ENCODE assay signal across 8 cellular contexts in the genomic region with DNA sequence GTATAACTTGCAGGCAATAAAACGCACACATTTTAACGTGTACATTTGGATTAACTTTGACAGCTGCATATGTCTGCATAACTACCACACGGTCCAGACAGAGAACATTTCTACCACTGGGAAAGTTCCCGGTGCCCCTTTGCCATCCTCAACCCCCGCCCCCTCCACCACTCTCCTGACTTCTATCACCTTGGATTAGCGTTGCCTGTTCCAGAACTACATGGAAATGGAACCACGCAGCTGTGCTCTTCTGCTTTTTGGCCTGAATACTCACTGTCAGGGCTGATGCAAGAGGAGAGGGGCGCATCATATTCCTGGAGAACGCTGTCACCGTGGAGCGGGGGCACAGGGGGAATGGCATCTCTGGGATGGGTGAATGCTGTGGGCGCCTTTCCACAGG.
A peak's percentile ranks its signal among the peaks of the same experiment; 100 is the strongest.
DNase-seq lines count a peak whose midpoint lies in the region; ATAC-seq and TF ChIP-seq lines count a peak whose summit lies in the region.
"Had no signal": no experiment of that assay in that cellular context is flagged by ENCODE, and none has a peak within 500 bp of the region (broad histone marks: within the 10 kb centered on the region; RNA-seq: fewer than 3 reads in every experiment).

No MANE protein-coding gene starts in this region.

- intact Hi-C loops in thyroid gland (cut with DNase I): no loop called here

- CTCF ChIA-PET in WTC11 (lab: Charles Lee): interaction anchor here (0.6 to 1.6 kb wide), 4 partner anchors 46 to 181 kb away, joined by 3 to 4 read pairs (median 4); no protein-coding TSS in a partner anchor

- TF ChIP-seq CTCF in thyroid gland (IDR thresholded peaks at IDR 0.05): no peak
- no peak for TF ChIP-seq CTCF in WTC11 (IDR thresholded peaks at IDR 0.05)

- no peak for ATAC-seq in WTC11

- H3K4me3 Mint-ChIP-seq in IgD-negative memory B cell (peak overlapping the region in 3 of 4 donors; percentile 43 to 79 (median 54)), WTC11 (no peak overlapping the region)

- 47 to 49% methylated on average over 10 to 12 of the region's 12 CpGs for WGBS in thyroid gland, 2 donors

- DNase-seq in caudate nucleus (lab: John Stamatoyannopoulos, UW) (no peak), myocyte (ENCODE audit: low read depth) (peak; percentile 46), thyroid gland (no peak), LoVo (ENCODE audit: low spot score) (no peak), NCI-H1694 treated with DMSO at 0.1 percent for 48 hours (lab: John Stamatoyannopoulos, UW) (no peak), WTC11 (ENCODE audit: low spot score) (no peak)
- DNase-seq: NCI-H1048 had no signal

- no peaks in the 10 kb centered on the region for H3K27me3 ChIP-seq in thyroid gland

- H3K27me3 Mint-ChIP-seq in IgD-negative memory B cell (peaks cover 9% of the 10 kb centered on the region), WTC11 (ENCODE audit: low read depth) (no peaks in the 10 kb centered on the region)

- H3K27ac Mint-ChIP-seq in IgD-negative memory B cell: no peak overlapping the region
- H3K27ac Mint-ChIP-seq in WTC11: no peak overlapping the region; the same call in 1 of the 2 replicates

- TF ChIP-seq POLR2A in thyroid gland (IDR thresholded peaks at IDR 0.05): no peak

- no peak overlapping the region for H3K4me3 ChIP-seq in thyroid gland (replicated peaks in 1 of 3)

- H3K36me3 Mint-ChIP-seq in IgD-negative memory B cell (no peaks in the 10 kb centered on the region), WTC11 (peaks cover 16% of the 10 kb centered on the region)

- H3K27ac ChIP-seq in caudate nucleus (ENCODE audit: low read depth, low read length) (peak overlapping the region; percentile 76), thyroid gland (peak overlapping the region in 2 of 3 donors; percentile 71 to 93)

- peaks cover 38 to 76% of the 10 kb centered on the region in 2 donors for H3K4me1 ChIP-seq in thyroid gland

- no peaks in the 10 kb centered on the region for H3K9me3 ChIP-seq in thyroid gland

- POLR2A ChIA-PET in WTC11 (lab: Charles Lee): no interaction called here

- H3K4me1 Mint-ChIP-seq in IgD-negative memory B cell: peaks cover 33 to 44% (median 35%) of the 10 kb centered on the region in 3 donors
- no peaks in the 10 kb centered on the region for H3K4me1 Mint-ChIP-seq in WTC11

- H3K36me3 ChIP-seq in thyroid gland: no peaks in the 10 kb centered on the region

- no peaks in the 10 kb centered on the region for H3K9me3 Mint-ChIP-seq in IgD-negative memory B cell
- H3K9me3 Mint-ChIP-seq in WTC11: peaks cover 6% of the 10 kb centered on the region

TF ChIP-seq in WTC11, 78 proteins besides CTCF, POLR2A, EP300 and RAD21 (continues in another document):
- no peak for TF ChIP-seq MYBL2 (CRISPR knock-in tag; IDR thresholded peaks at IDR 0.05)
- TF ChIP-seq ELF4 (CRISPR knock-in tag; IDR thresholded peaks at IDR 0.05; ENCODE audit: low read depth): no peak
- TF ChIP-seq ZBTB43 (CRISPR knock-in tag; IDR thresholded peaks at IDR 0.05): no peak
- TF ChIP-seq FOXP4 (CRISPR knock-in tag; IDR thresholded peaks at IDR 0.05): no peak
- TF ChIP-seq, protein P1, sequence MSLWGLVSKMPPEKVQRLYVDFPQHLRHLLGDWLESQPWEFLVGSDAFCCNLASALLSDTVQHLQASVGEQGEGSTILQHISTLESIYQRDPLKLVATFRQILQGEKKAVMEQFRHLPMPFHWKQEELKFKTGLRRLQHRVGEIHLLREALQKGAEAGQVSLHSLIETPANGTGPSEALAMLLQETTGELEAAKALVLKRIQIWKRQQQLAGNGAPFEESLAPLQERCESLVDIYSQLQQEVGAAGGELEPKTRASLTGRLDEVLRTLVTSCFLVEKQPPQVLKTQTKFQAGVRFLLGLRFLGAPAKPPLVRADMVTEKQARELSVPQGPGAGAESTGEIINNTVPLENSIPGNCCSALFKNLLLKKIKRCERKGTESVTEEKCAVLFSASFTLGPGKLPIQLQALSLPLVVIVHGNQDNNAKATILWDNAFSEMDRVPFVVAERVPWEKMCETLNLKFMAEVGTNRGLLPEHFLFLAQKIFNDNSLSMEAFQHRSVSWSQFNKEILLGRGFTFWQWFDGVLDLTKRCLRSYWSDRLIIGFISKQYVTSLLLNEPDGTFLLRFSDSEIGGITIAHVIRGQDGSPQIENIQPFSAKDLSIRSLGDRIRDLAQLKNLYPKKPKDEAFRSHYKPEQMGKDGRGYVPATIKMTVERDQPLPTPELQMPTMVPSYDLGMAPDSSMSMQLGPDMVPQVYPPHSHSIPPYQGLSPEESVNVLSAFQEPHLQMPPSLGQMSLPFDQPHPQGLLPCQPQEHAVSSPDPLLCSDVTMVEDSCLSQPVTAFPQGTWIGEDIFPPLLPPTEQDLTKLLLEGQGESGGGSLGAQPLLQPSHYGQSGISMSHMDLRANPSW (CRISPR knock-in tag; conservative IDR thresholded peaks at IDR 0.05; ENCODE audit: low read depth): no peak
- TF ChIP-seq PRDM15 (CRISPR knock-in tag; IDR thresholded peaks at IDR 0.05): no peak
- no peak for TF ChIP-seq JAZF1 (CRISPR knock-in tag; IDR thresholded peaks at IDR 0.05)
- no peak for TF ChIP-seq HMGXB4 (CRISPR knock-in tag; IDR thresholded peaks at IDR 0.05)
